Comparison of ENCODE assay signal across 8 cellular contexts in the genomic region with DNA sequence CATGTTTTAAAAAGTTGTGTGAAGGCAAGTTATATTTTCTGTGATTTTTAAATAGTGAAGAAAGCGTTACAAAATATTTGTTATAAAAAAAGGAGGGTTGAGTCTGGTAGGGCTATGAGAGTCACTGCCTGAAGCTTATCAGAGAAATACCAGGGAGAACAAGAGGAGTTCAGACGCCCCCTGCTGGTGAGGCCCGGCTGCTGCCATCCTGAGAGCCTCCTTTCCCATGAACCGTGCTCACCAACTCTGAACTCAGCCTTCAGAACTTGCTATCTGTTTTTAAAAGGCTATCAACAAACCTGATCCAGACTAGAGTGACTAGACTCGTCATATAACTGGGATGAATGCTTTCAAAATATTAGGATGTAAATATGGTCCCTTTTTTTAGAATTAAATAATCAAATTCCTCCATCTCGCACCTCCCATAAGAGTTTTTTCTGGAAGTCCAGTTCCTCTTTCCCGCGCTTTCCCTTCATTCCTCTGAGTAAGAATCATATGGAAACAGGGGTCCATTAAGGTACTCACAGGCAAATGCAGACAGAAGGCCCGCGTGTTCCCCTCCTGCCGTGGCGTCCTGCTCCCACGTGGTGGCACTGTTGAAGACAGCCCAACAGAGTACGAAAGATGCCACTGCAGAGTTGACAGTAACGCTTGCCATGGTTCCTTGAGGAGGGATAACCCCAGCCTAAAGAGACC. TPM values are rescaled to one million over a fixed set of nuclear protein-coding genes. Genes with fewer than 3 reads are reported as not detected.
DNase-seq lines count a peak whose midpoint lies in the region; ATAC-seq, FAIRE-seq and TF ChIP-seq lines count a peak whose summit lies in the region.

No MANE protein-coding gene starts in this region.

- H3K27me3 ChIP-seq in osteoblast (ENCODE audit: insufficient read depth, low read length) (no peaks in the 10 kb centered on the region), tibial artery (no peaks in the 10 kb centered on the region)

- H3K4me1 Mint-ChIP-seq in activated T-helper 2 cell treated with anti-CD3 and anti-CD28 coated beads, Interferon-gamma antibody, Interleukin-2, Interleukin-4, amounts not matched to agents 10 μg/mL and 5 μg/mL and 100 μg/mL, durations not matched to agents 14 hours and 24 hours and 36 hours (ENCODE audit: low read depth) = peaks cover 2% of the 10 kb centered on the region

- H3K4me3 ChIP-seq in osteoblast (ENCODE audit: insufficient read depth, low read length) (no peak overlapping the region), tibial artery (no peak overlapping the region)

- no peaks in the 10 kb centered on the region for H4K20me1 ChIP-seq in osteoblast (ENCODE audit: insufficient read depth, low read length)

- peak; percentile 94 for FAIRE-seq in frontal cortex (lab: Jason Lieb, UNC)

- H3K9me3 ChIP-seq in osteoblast (ENCODE audit: low read depth, low read length) = no peaks in the 10 kb centered on the region
- no peaks in the 10 kb centered on the region for H3K9me3 ChIP-seq in tibial artery

- no peaks in the 10 kb centered on the region for H3K36me3 ChIP-seq in osteoblast (ENCODE audit: insufficient read depth, low read length)
- H3K36me3 ChIP-seq in tibial artery = no peaks in the 10 kb centered on the region

- POLR2A ChIA-PET in RWPE1 (lab: Yijun Ruan, JAX; ENCODE audit: low non-redundant PET) = no interaction called here

- H3K36me3 Mint-ChIP-seq in activated T-helper 2 cell treated with anti-CD3 and anti-CD28 coated beads, Interferon-gamma antibody, Interleukin-2, Interleukin-4, amounts not matched to agents 10 μg/mL and 5 μg/mL and 100 μg/mL, durations not matched to agents 14 hours and 24 hours and 36 hours (ENCODE audit: low read depth) = no peaks in the 10 kb centered on the region

- H2AFZ ChIP-seq in osteoblast (ENCODE audit: low read length) = peak overlapping the region; percentile 37

- intact Hi-C loops in activated T-helper 2 cell treated with anti-CD3 and anti-CD28 coated beads, Interferon-gamma antibody, Interleukin-2, Interleukin-4, amounts not matched to agents 10 μg/mL and 5 μg/mL and 100 μg/mL, durations not matched to agents 14 hours and 24 hours and 36 hours (cut with micrococcal nuclease) = no loop called here
- intact Hi-C loops in tibial artery (cut with DNase I; ENCODE audit: low total_unique reads) = loop anchor here (2.0 to 10.0 kb wide), 2 partner anchors 143 to 387 kb away; no protein-coding TSS in a partner anchor

- H3K27ac ChIP-seq in RWPE1 (no peak overlapping the region), osteoblast (ENCODE audit: low read depth, low read length) (no peak overlapping the region), tibial artery (no peak overlapping the region)

- DNase-seq in EH (ENCODE audit: low read depth) (peak; percentile 71), LoVo (ENCODE audit: low spot score) (peak; percentile 68), RWPE1 (ENCODE audit: low spot score) (peak; percentile 53), frontal cortex (ENCODE audit: low spot score in 2 of 2) (peak in 1 of 2 donors; percentile 53), osteoblast (ENCODE audit: insufficient read length, low spot score, missing footprints) (peak; percentile 85), tibial artery (peak; percentile 80 to 88)
- DNase-seq in activated T-helper 2 cell treated with anti-CD3 and anti-CD28 coated beads, Interferon-gamma antibody, Interleukin-2, Interleukin-4, amounts not matched to agents 10 μg/mL and 5 μg/mL and 100 μg/mL, durations not matched to agents 14 hours and 24 hours and 36 hours (ENCODE audit: low spot score) = peak; percentile 36

- no peak overlapping the region for H3K27ac Mint-ChIP-seq in activated T-helper 2 cell treated with anti-CD3 and anti-CD28 coated beads, Interferon-gamma antibody, Interleukin-2, Interleukin-4, amounts not matched to agents 10 μg/mL and 5 μg/mL and 100 μg/mL, durations not matched to agents 14 hours and 24 hours and 36 hours

- H3K4me2 ChIP-seq in osteoblast (ENCODE audit: insufficient read depth, low read length) = peak overlapping the region; percentile 46

- H3K9me3 Mint-ChIP-seq in activated T-helper 2 cell treated with anti-CD3 and anti-CD28 coated beads, Interferon-gamma antibody, Interleukin-2, Interleukin-4, amounts not matched to agents 10 μg/mL and 5 μg/mL and 100 μg/mL, durations not matched to agents 14 hours and 24 hours and 36 hours = no peaks in the 10 kb centered on the region

- peaks cover 22% of the 10 kb centered on the region for H3K4me1 ChIP-seq in osteoblast (ENCODE audit: insufficient read depth, low read length)
- peaks cover 0 to 17% (median 8%) of the 10 kb centered on the region in 4 donors for H3K4me1 ChIP-seq in tibial artery

- TF ChIP-seq CTCF in RWPE1 (conservative IDR thresholded peaks at IDR 0.05; ENCODE audit: low read depth) (peak; percentile 93), osteoblast (IDR thresholded peaks at IDR 0.05; ENCODE audit: extremely low read depth, low read depth, low read length) (peak; percentile 97), tibial artery (IDR thresholded peaks at IDR 0.05) (peak; percentile 85 to 90)

- ATAC-seq in GM21825 (IDR thresholded peaks at IDR 0.05; ENCODE audit: unreplicated experiment) = peak; percentile 81

- H3K4me3 Mint-ChIP-seq in activated T-helper 2 cell treated with anti-CD3 and anti-CD28 coated beads, Interferon-gamma antibody, Interleukin-2, Interleukin-4, amounts not matched to agents 10 μg/mL and 5 μg/mL and 100 μg/mL, durations not matched to agents 14 hours and 24 hours and 36 hours (ENCODE audit: low read depth) = no peak overlapping the region

- no peaks in the 10 kb centered on the region for H3K27me3 Mint-ChIP-seq in activated T-helper 2 cell treated with anti-CD3 and anti-CD28 coated beads, Interferon-gamma antibody, Interleukin-2, Interleukin-4, amounts not matched to agents 10 μg/mL and 5 μg/mL and 100 μg/mL, durations not matched to agents 14 hours and 24 hours and 36 hours (ENCODE audit: low read depth)

- CTCF ChIA-PET in RWPE1 (lab: Yijun Ruan, JAX) = interaction anchor here (0.5 to 1.8 kb wide), 15 partner anchors 9 to 664 kb away, joined by 3 to 6 read pairs (median 3); no protein-coding TSS in a partner anchor

- no peaks in the 10 kb centered on the region for H3K79me2 ChIP-seq in osteoblast (ENCODE audit: insufficient read depth, low read length)

RNA-seq across cellular contexts. Expression of a gene that starts 26.2 kb away (rescaled TPM):
- total RNA-seq in activated T-helper 2 cell treated with anti-CD3 and anti-CD28 coated beads, Interferon-gamma antibody, Interleukin-2, Interleukin-4, amounts not matched to agents 10 μg/mL and 5 μg/mL and 100 μg/mL, durations not matched to agents 14 hours and 24 hours and 36 hours = 1.2 and 1.4 TPM in 2 replicates
- total RNA-seq in frontal cortex = 16.7 TPM
- 7.6 and 9.7 TPM in 2 replicates for total RNA-seq in osteoblast
